ENCODE assay signal across 13 cellular contexts in the genomic region with DNA sequence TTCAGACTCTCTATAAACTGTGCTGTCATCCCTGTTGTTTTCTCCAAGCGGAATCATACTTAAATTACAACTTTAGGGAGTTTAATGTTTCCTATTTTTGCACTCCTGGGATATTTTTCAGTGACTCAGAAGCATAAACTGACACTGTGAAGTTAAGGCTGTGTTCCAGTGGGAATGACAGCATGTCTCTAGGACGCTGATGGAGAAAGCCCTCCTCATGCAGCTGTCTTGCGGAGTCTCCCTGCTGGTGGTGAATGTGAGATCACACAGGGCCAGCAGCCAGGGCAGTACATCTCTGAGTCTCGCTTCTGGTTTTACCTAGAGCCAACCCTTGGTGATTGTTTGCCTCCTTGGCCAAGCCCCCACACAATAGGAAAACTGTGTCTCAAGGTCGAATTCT. TPM values are rescaled to one million over a fixed set of nuclear protein-coding genes. Genes with fewer than 3 reads are reported as not detected.
A peak's percentile ranks its signal among the peaks of the same experiment; 100 is the strongest.
DNase-seq lines count a peak whose midpoint lies in the region; ATAC-seq, FAIRE-seq and TF ChIP-seq lines count a peak whose summit lies in the region.
"Had no signal": no experiment of that assay in that cellular context is flagged by ENCODE, and none has a peak within 500 bp of the region (broad histone marks: within the 10 kb centered on the region; RNA-seq: fewer than 3 reads in every experiment).

No MANE protein-coding gene starts in this region.

- no peaks in the 10 kb centered on the region for H3K79me2 ChIP-seq in astrocyte (ENCODE audit: insufficient read depth, low read length)

- DNase-seq in GM03348 (ENCODE audit: low spot score): peak; percentile 66
- DNase-seq in astrocyte (ENCODE audit: low read depth): peak; percentile 70
- peak; percentile 54 for DNase-seq in left cardiac atrium
- no peak for DNase-seq in progenitor cell of endocrine pancreas (ENCODE audit: low spot score, unreplicated experiment)
- DNase-seq in NCI-H1417 (lab: John Stamatoyannopoulos, UW): no peak
- no peak for DNase-seq in foreskin melanocyte
- no peak for DNase-seq in NCI-H2171 (lab: John Stamatoyannopoulos, UW)
- DNase-seq: CD8-positive, alpha-beta T cell; NCI-H1048; T-helper 9 cell had no signal

- H3K4me3 Mint-ChIP-seq in astrocyte (ENCODE audit: unreplicated experiment) (no peak overlapping the region), progenitor cell of endocrine pancreas (ENCODE audit: low read depth) (no peak overlapping the region)
- H3K4me3 Mint-ChIP-seq: brain; CD8-positive, alpha-beta T cell; stimulated activated memory B cell treated with anti-CD40 and anti-IgM and Interleukin-4, amounts not matched to agents 10 μg/mL and 1 μg/mL and 100 μg/mL, for 72 hours had no signal

- peak; percentile 76 for FAIRE-seq in astrocyte (lab: Jason Lieb, UNC)

- no peaks in the 10 kb centered on the region for H3K36me3 ChIP-seq in astrocyte (ENCODE audit: insufficient read depth, low read length)

- no peaks in the 10 kb centered on the region for H3K9me3 ChIP-seq in astrocyte (ENCODE audit: insufficient read depth, low read depth, low read length)

- peaks cover 13% of the 10 kb centered on the region for H4K20me1 ChIP-seq in astrocyte (ENCODE audit: insufficient read depth, low read length)

- no peak overlapping the region for H2AFZ ChIP-seq in astrocyte (ENCODE audit: low read depth, low read length)

- no peaks in the 10 kb centered on the region for H3K27me3 Mint-ChIP-seq in astrocyte (ENCODE audit: low read depth, unreplicated experiment)
- H3K27me3 Mint-ChIP-seq in progenitor cell of endocrine pancreas: no peaks in the 10 kb centered on the region
- H3K27me3 Mint-ChIP-seq: brain; stimulated activated memory B cell treated with anti-CD40 and anti-IgM and Interleukin-4, amounts not matched to agents 10 μg/mL and 1 μg/mL and 100 μg/mL, for 72 hours had no signal

- peak overlapping the region; percentile 28 for H3K4me2 ChIP-seq in astrocyte (ENCODE audit: low read length)

- ATAC-seq in left cardiac atrium (peak; percentile 72 to 96), GM21447 (IDR thresholded peaks at IDR 0.05; ENCODE audit: unreplicated experiment) (no peak)
- ATAC-seq: CD8-positive, alpha-beta T cell; stimulated activated memory B cell treated with anti-CD40 and anti-IgM and Interleukin-4, amounts not matched to agents 10 μg/mL and 1 μg/mL and 100 μg/mL, for 72 hours had no signal

- no peak overlapping the region for H3K27ac Mint-ChIP-seq in astrocyte (ENCODE audit: unreplicated experiment)
- H3K27ac Mint-ChIP-seq in progenitor cell of endocrine pancreas: peak overlapping the region; percentile 41
- H3K27ac Mint-ChIP-seq: brain; stimulated activated memory B cell treated with anti-CD40 and anti-IgM and Interleukin-4, amounts not matched to agents 10 μg/mL and 1 μg/mL and 100 μg/mL, for 72 hours had no signal

- H3K27me3 ChIP-seq in astrocyte (ENCODE audit: insufficient read depth, low read length): no peaks in the 10 kb centered on the region

- H3K27ac ChIP-seq in astrocyte (ENCODE audit: low read depth, low read length): peak overlapping the region; percentile 51

- H3K9me3 Mint-ChIP-seq in astrocyte (ENCODE audit: unreplicated experiment) (peaks cover 1% of the 10 kb centered on the region), progenitor cell of endocrine pancreas (ENCODE audit: low read depth) (no peaks in the 10 kb centered on the region)
- H3K9me3 Mint-ChIP-seq: brain; CD8-positive, alpha-beta T cell; stimulated activated memory B cell treated with anti-CD40 and anti-IgM and Interleukin-4, amounts not matched to agents 10 μg/mL and 1 μg/mL and 100 μg/mL, for 72 hours had no signal

- TF ChIP-seq CTCF in astrocyte (IDR thresholded peaks at IDR 0.05; ENCODE audit: insufficient read depth, low read depth, low read length) (no peak), progenitor cell of endocrine pancreas (IDR thresholded peaks at IDR 0.05; ENCODE audit: unreplicated experiment) (no peak)

- peaks cover 5% of the 10 kb centered on the region for H3K36me3 Mint-ChIP-seq in astrocyte (ENCODE audit: low read depth, unreplicated experiment)
- H3K36me3 Mint-ChIP-seq in progenitor cell of endocrine pancreas (ENCODE audit: insufficient read depth): peaks cover 3% of the 10 kb centered on the region

- peaks cover 23% of the 10 kb centered on the region for H3K4me1 Mint-ChIP-seq in astrocyte (ENCODE audit: low read depth, unreplicated experiment)
- peaks cover 7% of the 10 kb centered on the region for H3K4me1 Mint-ChIP-seq in progenitor cell of endocrine pancreas (ENCODE audit: low read depth)

- H3K4me1 ChIP-seq in astrocyte (ENCODE audit: insufficient read depth, low read length): peaks cover 26% of the 10 kb centered on the region

- H3K9ac ChIP-seq in astrocyte (ENCODE audit: low read length): peak overlapping the region; percentile 24

- intact Hi-C loops in left cardiac atrium (cut with DNase I): no loop called here

- no peak overlapping the region for H3K4me3 ChIP-seq in astrocyte (ENCODE audit: insufficient read depth, low read depth, low read length)

RNA-seq across cellular contexts. Expression of a gene that starts 53.3 kb away (rescaled TPM):
- total RNA-seq in astrocyte (17.2 and 19.9 TPM in 2 replicates), left cardiac atrium (10 to 100 TPM; 23.7 to 25.6 TPM), progenitor cell of endocrine pancreas (25.1 and 27.6 TPM in 2 replicates)

Comparison
In these comparisons a context has a peak if more than half of its experiments do, and no peak if none do; other contexts are left out.
1. DNase-seq: peak in GM03348 (single experiment), astrocyte (single experiment) and left cardiac atrium (single experiment); none in progenitor cell of endocrine pancreas (single experiment), NCI-H1417 (0 of 3), foreskin melanocyte (single experiment) and NCI-H2171 (single experiment).